ENCODE assay signal across 1 cellular context in the genomic region with DNA sequence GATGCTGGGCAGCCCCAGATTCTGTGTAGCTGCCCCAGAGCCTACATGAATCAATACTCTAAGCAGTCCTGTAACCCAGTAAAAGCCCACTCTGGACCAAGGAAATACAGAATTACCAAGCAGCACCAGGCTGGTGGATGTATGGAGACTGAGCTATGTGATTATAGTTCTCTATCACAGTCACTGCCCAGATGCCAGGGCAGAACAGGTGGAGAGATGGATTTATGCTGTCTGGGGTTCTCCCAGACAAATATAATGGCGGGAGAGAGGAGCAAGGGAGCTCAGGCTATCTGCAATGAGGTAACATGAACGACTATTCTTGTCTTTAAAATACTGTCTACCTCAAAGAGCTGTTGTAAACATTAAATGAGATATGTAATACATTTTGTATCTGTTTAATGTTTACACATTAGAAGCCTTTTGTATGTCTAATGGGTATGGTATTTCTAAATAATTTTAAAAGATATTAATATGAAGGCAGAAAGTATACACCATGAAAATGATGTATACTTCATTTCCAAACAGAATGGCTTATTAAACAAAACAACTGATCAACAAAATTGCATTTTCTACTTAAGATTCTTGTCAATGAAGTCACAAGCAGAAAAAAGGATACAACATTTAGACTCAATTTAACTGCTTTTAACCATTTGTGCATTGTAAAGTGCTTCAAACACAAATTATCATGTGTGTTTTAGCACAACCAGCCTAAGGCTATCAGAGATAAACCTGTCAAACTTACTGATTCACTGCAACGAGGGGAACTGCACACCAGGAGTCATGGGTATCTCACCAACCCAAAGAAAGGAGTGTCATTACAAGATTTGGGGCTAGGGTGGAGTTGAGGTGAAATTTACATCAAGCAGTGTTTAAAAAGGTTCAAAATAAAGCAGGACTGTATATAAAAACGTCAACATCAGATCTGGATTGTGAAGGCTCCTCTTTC.
TF ChIP-seq lines count a peak whose summit lies in the region.

No MANE protein-coding gene starts in this region.

TF ChIP-seq in K562, 482 proteins besides CTCF, POLR2A, EP300 and RAD21 (continued from another document):
- TF ChIP-seq ETV6 (IDR thresholded peaks at IDR 0.05; ENCODE audit: borderline replicate concordance in 1 of 2, low read depth in 2 of 2, low read length in 1 of 2): no peak
- 0 out of 2 replicates have a peak, but pooled peaks have one; percentile 30 for TF ChIP-seq ETV6 (CRISPR knock-in tag; IDR thresholded peaks at IDR 0.05; ENCODE audit: borderline replicate concordance)
